8 cellular contexts compared by ENCODE assay signal in genomic region chr14:68598621-68599447, GRCh38.
DNase-seq lines count a peak whose midpoint lies in the region; ATAC-seq and TF ChIP-seq lines count a peak whose summit lies in the region.

No MANE protein-coding gene starts in this region.

- ATAC-seq in heart right ventricle (peak; percentile 84 to 95 (median 90)), GM18502 (IDR thresholded peaks at IDR 0.05; ENCODE audit: poor library complexity, unreplicated experiment) (no peak), HG02884 (IDR thresholded peaks at IDR 0.05; ENCODE audit: unreplicated experiment) (no peak)

- peaks cover 24% of the 10 kb centered on the region for H3K4me1 ChIP-seq in adipocyte (ENCODE audit: control insufficient read depth, insufficient read depth, low read length)
- peaks cover 0 to 64% (median 28%) of the 10 kb centered on the region in 9 donors for H3K4me1 ChIP-seq in heart right ventricle

- WGBS in heart right ventricle, 2 donors = 39 to 42% methylated on average over 22 of the region's 22 CpGs

- H3K27me3 ChIP-seq in adipocyte (replicated peaks; ENCODE audit: control insufficient read depth, insufficient read depth, low read length) (no peaks in the 10 kb centered on the region), heart right ventricle (no peaks in the 10 kb centered on the region)

- H3K9me3 ChIP-seq in adipocyte (ENCODE audit: control insufficient read depth, low read length) (no peaks in the 10 kb centered on the region), heart right ventricle (no peaks in the 10 kb centered on the region)

- DNase-seq in H4 (ENCODE audit: low spot score) = peak; percentile 94
- DNase-seq in adipocyte (ENCODE audit: low read depth) = peak; percentile 82
- peak; percentile 73 to 75 for DNase-seq in heart right ventricle
- DNase-seq in retinal pigment epithelial cell (ENCODE audit: low read depth) = peak; percentile 81
- DNase-seq in activated CD4-positive, alpha-beta T cell treated with anti-CD3 and anti-CD28 coated beads for 1 hour = no peak
- DNase-seq in NCI-H146 treated with DMSO at 0.1 percent for 48 hours (lab: John Stamatoyannopoulos, UW; ENCODE audit: unreplicated experiment) = no peak

- H3K9ac ChIP-seq in adipocyte (ENCODE audit: low read length) = peak overlapping the region; percentile 76

- intact Hi-C loops in heart right ventricle (cut with DNase I) = no loop called here

- H3K36me3 ChIP-seq in adipocyte (ENCODE audit: control insufficient read depth, insufficient read depth, low read length, severe bottlenecking) (no peaks in the 10 kb centered on the region), heart right ventricle (no peaks in the 10 kb centered on the region)

- H3K27ac ChIP-seq in heart right ventricle = peak overlapping the region; percentile 73 to 96 (median 89)

- H3K4me3 ChIP-seq in adipocyte (ENCODE audit: low read length) = peak overlapping the region; percentile 32
- H3K4me3 ChIP-seq in heart right ventricle = peak overlapping the region in 4 of 10 donors; percentile 7 to 23 (median 11)
- no peak overlapping the region for H3K4me3 ChIP-seq in retinal pigment epithelial cell (ENCODE audit: low read length)

- TF ChIP-seq CTCF in heart right ventricle (IDR thresholded peaks at IDR 0.05) (no peak), retinal pigment epithelial cell (conservative IDR thresholded peaks at IDR 0.05; ENCODE audit: low read depth, low read length) (no peak)

Comparison
In these comparisons a context has a peak if more than half of its experiments do, and no peak if none do; other contexts are left out.
1. DNase-seq: peak in H4 (single experiment), adipocyte (single experiment), heart right ventricle (2 of 2) and retinal pigment epithelial cell (single experiment); none in activated CD4-positive, alpha-beta T cell treated with anti-CD3 and anti-CD28 coated beads for 1 hour (single experiment) and NCI-H146 treated with DMSO at 0.1 percent for 48 hours (single experiment).
2. ATAC-seq: peak in heart right ventricle (8 of 8); none in GM18502 (single experiment) and HG02884 (single experiment).